In genomic region chr17:8059131-8059530, GRCh38 we compare ENCODE assay signal across 1 cellular context.
TF ChIP-seq lines count a peak whose summit lies in the region.

No MANE protein-coding gene starts in this region.

TF ChIP-seq in HepG2, 621 proteins besides CTCF, POLR2A, EP300 and RAD21:
- TF ChIP-seq ATF2 (CRISPR knock-in tag; IDR thresholded peaks at IDR 0.05) (0 out of 2 replicates have a peak, but pooled peaks have one; percentile 49), ZBTB10 (CRISPR knock-in tag; IDR thresholded peaks at IDR 0.05; ENCODE audit: borderline replicate concordance) (no peak), ZMAT3 (CRISPR knock-in tag; conservative IDR thresholded peaks at IDR 0.05) (0 out of 2 replicates have a peak, but pooled peaks have one; percentile 38), ZC3H13 (CRISPR knock-in tag; IDR thresholded peaks at IDR 0.05) (peak; percentile 73; the same call in 1 of the 2 replicates), PAF1 (CRISPR knock-in tag; IDR thresholded peaks at IDR 0.05) (peak; percentile 61; the same call in 1 of the 2 replicates), USF2 (IDR thresholded peaks at IDR 0.05; ENCODE audit: low read depth, low read length) (no peak), USF2 (CRISPR knock-in tag; IDR thresholded peaks at IDR 0.05; ENCODE audit: borderline replicate concordance) (0 out of 2 replicates have a peak, but pooled peaks have one; percentile 0), ZNF546 (CRISPR knock-in tag; conservative IDR thresholded peaks at IDR 0.05) (0 out of 2 replicates have a peak, but pooled peaks have one; percentile 10), ZBTB38 (CRISPR knock-in tag; IDR thresholded peaks at IDR 0.05) (peak; percentile 19; the same call in 1 of the 2 replicates), ELF1 (CRISPR knock-in tag; IDR thresholded peaks at IDR 0.05) (0 out of 2 replicates have a peak, but pooled peaks have one; percentile 12), SAP130 (CRISPR knock-in tag; IDR thresholded peaks at IDR 0.05; ENCODE audit: low read depth) (0 out of 2 replicates have a peak, but pooled peaks have one; percentile 11), ZNF503 (CRISPR knock-in tag; IDR thresholded peaks at IDR 0.05) (no peak), ARNTL (CRISPR knock-in tag; IDR thresholded peaks at IDR 0.05) (no peak)
